ENCODE assay signal across 1 cellular context in genomic region chr1:225926551-225927113, GRCh38.
TF ChIP-seq lines count a peak whose summit lies in the region.

No MANE protein-coding gene starts in this region.

TF ChIP-seq in H1, 55 proteins besides CTCF, POLR2A, EP300 and RAD21:
- TF ChIP-seq YY1 (IDR thresholded peaks at IDR 0.05; ENCODE audit: low read depth, low read length) (no peak), ATF3 (IDR thresholded peaks at IDR 0.05; ENCODE audit: insufficient read depth, low read depth, low read length) (no peak), RBBP5 (IDR thresholded peaks at IDR 0.05; ENCODE audit: borderline replicate concordance, low read depth, low read length) (no peak), SIN3A (conservative IDR thresholded peaks at IDR 0.05 in 1 of 2, IDR thresholded peaks at IDR 0.05 in 1 of 2; ENCODE audit: low read depth in 1 of 2, low read length in 2 of 2) (no peak), RNF2 (IDR thresholded peaks at IDR 0.05; ENCODE audit: borderline replicate concordance, low read depth, low read length, missing control alignments, poor library complexity, severe bottlenecking) (no peak), E2F6 (IDR thresholded peaks at IDR 0.05) (no peak)
